In the genomic region with DNA sequence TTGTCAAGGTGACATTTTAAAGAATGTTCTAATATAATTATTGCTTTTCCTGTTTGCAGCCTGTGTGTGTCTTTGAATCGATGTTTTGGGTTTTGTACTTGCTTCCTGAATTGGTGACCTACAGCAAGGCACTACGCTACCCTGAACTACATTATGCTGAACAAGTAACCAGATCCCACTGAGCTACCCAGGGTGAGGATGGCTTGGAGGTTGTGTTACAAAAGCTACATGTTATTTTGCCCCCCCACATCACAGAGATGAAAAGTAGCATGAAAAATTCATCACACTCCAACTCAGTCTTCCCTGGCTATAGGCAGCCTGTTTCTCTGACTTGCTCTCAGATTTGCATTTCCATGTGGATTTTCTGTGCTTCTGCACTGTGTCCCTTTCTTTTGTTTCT, we compare ENCODE assay signal across 15 cellular contexts.
DNase-seq lines count a peak whose midpoint lies in the region; ATAC-seq and TF ChIP-seq lines count a peak whose summit lies in the region.
"Had no signal": no experiment of that assay in that cellular context is flagged by ENCODE, and none has a peak within 500 bp of the region (broad histone marks: within the 10 kb centered on the region; RNA-seq: fewer than 3 reads in every experiment).

No MANE protein-coding gene starts in this region.

- H3K9me3 Mint-ChIP-seq in activated CD8-positive, alpha-beta memory T cell treated with anti-CD3 and anti-CD28 coated beads, Interleukin-2, amount 10 ng/mL, durations not matched to agents 7 days and 5 days (ENCODE audit: low read depth) = no peaks in the 10 kb centered on the region
- H3K9me3 Mint-ChIP-seq: natural killer cell had no signal

- no peaks in the 10 kb centered on the region for H3K27me3 Mint-ChIP-seq in activated CD8-positive, alpha-beta memory T cell treated with anti-CD3 and anti-CD28 coated beads, Interleukin-2, amount 10 ng/mL, durations not matched to agents 7 days and 5 days

- no peak for TF ChIP-seq EP300 in sigmoid colon (IDR thresholded peaks at IDR 0.05)

- 63 to 81% methylated on average over 2 of the region's 2 CpGs for WGBS in sigmoid colon, 2 donors

- no peak for TF ChIP-seq POLR2A in sigmoid colon (IDR thresholded peaks at IDR 0.05)

- H3K36me3 Mint-ChIP-seq in activated CD8-positive, alpha-beta memory T cell treated with anti-CD3 and anti-CD28 coated beads, Interleukin-2, amount 10 ng/mL, durations not matched to agents 7 days and 5 days = no peaks in the 10 kb centered on the region
- H3K36me3 Mint-ChIP-seq: natural killer cell had no signal

- no peak for ATAC-seq in activated CD8-positive, alpha-beta memory T cell treated with anti-CD3 and anti-CD28 coated beads, Interleukin-2, amount 10 ng/mL, durations not matched to agents 7 days and 5 days
- ATAC-seq in GM21619 (IDR thresholded peaks at IDR 0.05; ENCODE audit: unreplicated experiment) = no peak
- ATAC-seq: natural killer cell had no signal

- H3K27me3 ChIP-seq in sigmoid colon = no peaks in the 10 kb centered on the region
- H3K27me3 ChIP-seq: tibial nerve had no signal

- H3K27ac Mint-ChIP-seq in activated CD8-positive, alpha-beta memory T cell treated with anti-CD3 and anti-CD28 coated beads, Interleukin-2, amount 10 ng/mL, durations not matched to agents 7 days and 5 days = no peak overlapping the region

- H3K4me1 ChIP-seq in sigmoid colon = peaks cover 0 to 69% (median 35%) of the 10 kb centered on the region in 4 donors

- H3K4me1 Mint-ChIP-seq in activated CD8-positive, alpha-beta memory T cell treated with anti-CD3 and anti-CD28 coated beads, Interleukin-2, amount 10 ng/mL, durations not matched to agents 7 days and 5 days = peaks cover 43% of the 10 kb centered on the region

- no peaks in the 10 kb centered on the region for H3K9me3 ChIP-seq in sigmoid colon
- H3K9me3 ChIP-seq: SK-N-SH, tibial nerve had no signal

- CTCF ChIA-PET in activated CD8-positive, alpha-beta memory T cell treated with anti-CD3 and anti-CD28 coated beads, Interleukin-2, amount 10 ng/mL, durations not matched to agents 7 days and 5 days (lab: Charles Lee) = no interaction called here

- intact Hi-C loops in sigmoid colon (cut with DNase I) = loop anchor here (5.0 kb wide), 2 partner anchors 118 to 152 kb away; no protein-coding TSS in a partner anchor

- no peak overlapping the region for H3K4me3 Mint-ChIP-seq in activated CD8-positive, alpha-beta memory T cell treated with anti-CD3 and anti-CD28 coated beads, Interleukin-2, amount 10 ng/mL, durations not matched to agents 7 days and 5 days
- H3K4me3 Mint-ChIP-seq: natural killer cell had no signal

- no peak overlapping the region for H3K4me3 ChIP-seq in sigmoid colon
- H3K4me3 ChIP-seq: tibial nerve had no signal

- peak; percentile 25 for DNase-seq in activated CD8-positive, alpha-beta memory T cell treated with anti-CD3 and anti-CD28 coated beads, Interleukin-2, amount 50 U/mL, for 48 hours
- DNase-seq in activated CD8-positive, alpha-beta memory T cell treated with anti-CD3 and anti-CD28 coated beads, Interleukin-2, amount 10 ng/mL, durations not matched to agents 7 days and 5 days = no peak
- peak; percentile 82 for DNase-seq in NCI-H69 (lab: John Stamatoyannopoulos, UW)
- DNase-seq in dermis blood vessel endothelial cell = peak; percentile 34
- no peak for DNase-seq in sigmoid colon
- no peak for DNase-seq in AG08395 (ENCODE audit: low spot score)
- no peak for DNase-seq in activated CD4-positive, CD25-positive, alpha-beta regulatory T cell treated with anti-CD3 and anti-CD28 coated beads, Interleukin-2, amount 50 U/mL, for 72 hours
- DNase-seq: natural killer cell; NCI-H1105; NCI-H446; stimulated activated CD4-positive, alpha-beta T cell treated with anti-CD3 and anti-CD28 coated beads, Interleukin-2, amount 100 ng/mL, for 48 hours; stimulated activated CD8-positive, alpha-beta memory T cell treated with anti-CD3 and anti-CD28 coated beads, Interleukin-4, amount 100 ng/mL, for 48 hours had no signal

- no peak for TF ChIP-seq CTCF in sigmoid colon (IDR thresholded peaks at IDR 0.05)

- H3K36me3 ChIP-seq in sigmoid colon = no peaks in the 10 kb centered on the region
- H3K36me3 ChIP-seq: tibial nerve had no signal

- peak overlapping the region in 3 of 4 donors; percentile 82 to 86 (median 82) for H3K27ac ChIP-seq in sigmoid colon

Comparison
In these comparisons a context has a peak if more than half of its experiments do, and no peak if none do; other contexts are left out.
1. DNase-seq: peak in activated CD8-positive, alpha-beta memory T cell treated with anti-CD3 and anti-CD28 coated beads, Interleukin-2, amount 50 U/mL, for 48 hours (single experiment), NCI-H69 (single experiment) and dermis blood vessel endothelial cell (single experiment); none in activated CD8-positive, alpha-beta memory T cell treated with anti-CD3 and anti-CD28 coated beads, Interleukin-2, amount 10 ng/mL, durations not matched to agents 7 days and 5 days (single experiment), sigmoid colon (single experiment), AG08395 (single experiment) and activated CD4-positive, CD25-positive, alpha-beta regulatory T cell treated with anti-CD3 and anti-CD28 coated beads, Interleukin-2, amount 50 U/mL, for 72 hours (single experiment).